Comparison of ENCODE assay signal across 18 cellular contexts in genomic region chr3:111335512-111335911, GRCh38.
DNase-seq lines count a peak whose midpoint lies in the region; ATAC-seq and TF ChIP-seq lines count a peak whose summit lies in the region.
"Had no signal": no experiment of that assay in that cellular context is flagged by ENCODE, and none has a peak within 500 bp of the region (broad histone marks: within the 10 kb centered on the region; RNA-seq: fewer than 3 reads in every experiment).

No MANE protein-coding gene starts in this region.

- peaks cover 17% of the 10 kb centered on the region for H3K4me1 Mint-ChIP-seq in activated CD8-positive, alpha-beta T cell treated with anti-CD3 and anti-CD28 coated beads for 36 hours (ENCODE audit: low read depth)
- H3K4me1 Mint-ChIP-seq in activated CD8-positive, alpha-beta T cell treated with anti-CD3 and anti-CD28 coated beads, Interleukin-2, amount 10 ng/mL, durations not matched to agents 7 days and 5 days (ENCODE audit: low read depth), result peaks cover 27% of the 10 kb centered on the region
- peaks cover 20% of the 10 kb centered on the region for H3K4me1 Mint-ChIP-seq in GM23338
- H3K4me1 Mint-ChIP-seq in stimulated activated naive B cell treated with anti-CD40 and anti-IgM and Interleukin-4, amounts not matched to agents 10 μg/mL and 1 μg/mL and 100 μg/mL, for 72 hours, result peaks cover 0 to 2% of the 10 kb centered on the region in 2 donors
- H3K4me1 Mint-ChIP-seq: immature natural killer cell had no signal

- H2AFZ ChIP-seq in GM23338 (0 out of 2 replicates have a peak overlapping the region, but pooled peaks have one; percentile 29), Karpas-422 (ENCODE audit: low read length) (no peak overlapping the region)

- H3K4me3 ChIP-seq in GM23338 (no peak overlapping the region), Karpas-422 (ENCODE audit: low read length) (no peak overlapping the region)

- H3K9me3 Mint-ChIP-seq in activated CD8-positive, alpha-beta T cell treated with anti-CD3 and anti-CD28 coated beads for 36 hours, result peaks cover 8% of the 10 kb centered on the region
- no peaks in the 10 kb centered on the region for H3K9me3 Mint-ChIP-seq in activated CD8-positive, alpha-beta T cell treated with anti-CD3 and anti-CD28 coated beads, Interleukin-2, amount 10 ng/mL, durations not matched to agents 7 days and 5 days (ENCODE audit: insufficient read depth)
- H3K9me3 Mint-ChIP-seq in GM23338, result peaks cover 8% of the 10 kb centered on the region
- H3K9me3 Mint-ChIP-seq in stimulated activated naive B cell treated with anti-CD40 and anti-IgM and Interleukin-4, amounts not matched to agents 10 μg/mL and 1 μg/mL and 100 μg/mL, for 72 hours, result peaks cover 3 to 6% of the 10 kb centered on the region in 2 donors

- H3K4me1 ChIP-seq in GM23338 (ENCODE audit: insufficient read depth), result peaks cover 17% of the 10 kb centered on the region
- no peaks in the 10 kb centered on the region for H3K4me1 ChIP-seq in Karpas-422 (ENCODE audit: low read length)

- no peaks in the 10 kb centered on the region for H3K27me3 Mint-ChIP-seq in activated CD8-positive, alpha-beta T cell treated with anti-CD3 and anti-CD28 coated beads for 36 hours
- no peaks in the 10 kb centered on the region for H3K27me3 Mint-ChIP-seq in activated CD8-positive, alpha-beta T cell treated with anti-CD3 and anti-CD28 coated beads, Interleukin-2, amount 10 ng/mL, durations not matched to agents 7 days and 5 days (ENCODE audit: low read depth)
- H3K27me3 Mint-ChIP-seq in GM23338 (ENCODE audit: insufficient read depth, low read depth, poor library complexity), result no peaks in the 10 kb centered on the region
- peaks cover 8 to 11% of the 10 kb centered on the region in 2 donors for H3K27me3 Mint-ChIP-seq in stimulated activated naive B cell treated with anti-CD40 and anti-IgM and Interleukin-4, amounts not matched to agents 10 μg/mL and 1 μg/mL and 100 μg/mL, for 72 hours

- H3K27me3 ChIP-seq in GM23338 (ENCODE audit: insufficient read depth) (no peaks in the 10 kb centered on the region), Karpas-422 (ENCODE audit: low read length) (no peaks in the 10 kb centered on the region)

- no peaks in the 10 kb centered on the region for H3K36me3 Mint-ChIP-seq in activated CD8-positive, alpha-beta T cell treated with anti-CD3 and anti-CD28 coated beads for 36 hours (ENCODE audit: low read depth)
- H3K36me3 Mint-ChIP-seq in activated CD8-positive, alpha-beta T cell treated with anti-CD3 and anti-CD28 coated beads, Interleukin-2, amount 10 ng/mL, durations not matched to agents 7 days and 5 days (ENCODE audit: low read depth), result peaks cover 7% of the 10 kb centered on the region
- H3K36me3 Mint-ChIP-seq in GM23338 (ENCODE audit: low read depth), result peaks cover 6% of the 10 kb centered on the region
- peaks cover 5 to 6% of the 10 kb centered on the region in 2 donors for H3K36me3 Mint-ChIP-seq in stimulated activated naive B cell treated with anti-CD40 and anti-IgM and Interleukin-4, amounts not matched to agents 10 μg/mL and 1 μg/mL and 100 μg/mL, for 72 hours
- H3K36me3 Mint-ChIP-seq: immature natural killer cell, memory B cell had no signal

- ATAC-seq in activated CD8-positive, alpha-beta T cell treated with anti-CD3 and anti-CD28 coated beads for 36 hours, result peak; percentile 82
- ATAC-seq in activated CD8-positive, alpha-beta T cell treated with anti-CD3 and anti-CD28 coated beads, Interleukin-2, amount 10 ng/mL, durations not matched to agents 7 days and 5 days, result no peak
- no peak for ATAC-seq in GM23338
- ATAC-seq in HG03378 (IDR thresholded peaks at IDR 0.05; ENCODE audit: unreplicated experiment), result peak; percentile 76
- peak; percentile 44 to 66 for ATAC-seq in stimulated activated naive B cell treated with anti-CD40 and anti-IgM and Interleukin-4, amounts not matched to agents 10 μg/mL and 1 μg/mL and 100 μg/mL, for 72 hours (replicated peaks)

- H4K20me1 ChIP-seq in GM23338 (replicated peaks; ENCODE audit: insufficient read depth), result no peaks in the 10 kb centered on the region
- no peaks in the 10 kb centered on the region for H4K20me1 ChIP-seq in Karpas-422 (ENCODE audit: insufficient read depth, low read depth, low read length)

- CTCF ChIA-PET in activated CD8-positive, alpha-beta T cell treated with anti-CD3 and anti-CD28 coated beads for 36 hours (lab: Charles Lee), result interaction anchor here (1.7 kb wide), 1 partner anchor 338 kb away, joined by 3 read pairs; no protein-coding TSS in a partner anchor
- CTCF ChIA-PET in activated CD8-positive, alpha-beta T cell treated with anti-CD3 and anti-CD28 coated beads, Interleukin-2, amount 10 ng/mL, durations not matched to agents 7 days and 5 days (lab: Charles Lee), result interaction anchor here (0.6 to 2.4 kb wide), 9 partner anchors 12 to 204 kb away, joined by 3 to 9 read pairs (median 6); no protein-coding TSS in a partner anchor

- intact Hi-C loops in activated CD8-positive, alpha-beta T cell treated with anti-CD3 and anti-CD28 coated beads for 36 hours (cut with micrococcal nuclease), result loop anchor here (5.0 to 10.0 kb wide), 3 partner anchors 199 to 323 kb away; no protein-coding TSS in a partner anchor
- intact Hi-C loops in cardiac septum (cut with DNase I), result no loop called here

- H3K9ac ChIP-seq in Karpas-422 (ENCODE audit: low read length), result no peak overlapping the region

- no peak overlapping the region for H3K27ac Mint-ChIP-seq in activated CD8-positive, alpha-beta T cell treated with anti-CD3 and anti-CD28 coated beads for 36 hours
- no peak overlapping the region for H3K27ac Mint-ChIP-seq in activated CD8-positive, alpha-beta T cell treated with anti-CD3 and anti-CD28 coated beads, Interleukin-2, amount 10 ng/mL, durations not matched to agents 7 days and 5 days
- no peak overlapping the region for H3K27ac Mint-ChIP-seq in GM23338
- H3K27ac Mint-ChIP-seq in stimulated activated naive B cell treated with anti-CD40 and anti-IgM and Interleukin-4, amounts not matched to agents 10 μg/mL and 1 μg/mL and 100 μg/mL, for 72 hours, result no peak overlapping the region
- H3K27ac Mint-ChIP-seq: immature natural killer cell, memory B cell had no signal

- no peaks in the 10 kb centered on the region for H3K79me2 ChIP-seq in GM23338 (replicated peaks; ENCODE audit: insufficient read depth)
- H3K79me2 ChIP-seq in Karpas-422 (ENCODE audit: low read length), result no peaks in the 10 kb centered on the region

- no peak for DNase-seq in activated CD8-positive, alpha-beta T cell treated with anti-CD3 and anti-CD28 coated beads for 36 hours
- no peak for DNase-seq in activated CD8-positive, alpha-beta T cell treated with anti-CD3 and anti-CD28 coated beads, Interleukin-2, amount 10 ng/mL, durations not matched to agents 7 days and 5 days
- DNase-seq in GM23338 (ENCODE audit: low spot score), result no peak
- no peak for DNase-seq in stimulated activated naive B cell treated with anti-CD40 and anti-IgM and Interleukin-4, amounts not matched to agents 10 μg/mL and 1 μg/mL and 100 μg/mL, for 72 hours
- no peak for DNase-seq in Karpas-422
- no peak for DNase-seq in cardiac septum (ENCODE audit: low spot score)
- no peak for DNase-seq in superior temporal gyrus (ENCODE audit: extremely low spot score)
- DNase-seq: activated CD4-positive, alpha-beta T cell treated with anti-CD3 and anti-CD28 coated beads, Interleukin-2, amount 50 U/mL, for 1 hour; aorta; COR-L47; immature natural killer cell; NCI-H2029 treated with DMSO at 0.1 percent for 48 hours; NK-92 treated with Interleukin-12 subunit alpha and Interleukin-12 subunit beta, amount 100 ng/mL, for 24 hours; nucleus accumbens; Right ventricle myocardium superior; stimulated activated naive CD4-positive, alpha-beta T cell treated with Interleukin-2 at 50 U/mL for 16 hours had no signal

- H3K4me2 ChIP-seq in GM23338 (no peak overlapping the region), Karpas-422 (ENCODE audit: low read depth, low read length, poor library complexity, severe bottlenecking) (no peak overlapping the region)

- no peak overlapping the region for H3K4me3 Mint-ChIP-seq in activated CD8-positive, alpha-beta T cell treated with anti-CD3 and anti-CD28 coated beads for 36 hours
- no peak overlapping the region for H3K4me3 Mint-ChIP-seq in activated CD8-positive, alpha-beta T cell treated with anti-CD3 and anti-CD28 coated beads, Interleukin-2, amount 10 ng/mL, durations not matched to agents 7 days and 5 days
- H3K4me3 Mint-ChIP-seq in GM23338, result no peak overlapping the region
- no peak overlapping the region for H3K4me3 Mint-ChIP-seq in stimulated activated naive B cell treated with anti-CD40 and anti-IgM and Interleukin-4, amounts not matched to agents 10 μg/mL and 1 μg/mL and 100 μg/mL, for 72 hours
- H3K4me3 Mint-ChIP-seq: immature natural killer cell, memory B cell had no signal

- no peaks in the 10 kb centered on the region for H3F3A ChIP-seq in GM23338 (replicated peaks; ENCODE audit: low read depth)

- H3K9me3 ChIP-seq in Karpas-422 (ENCODE audit: low read length), result no peaks in the 10 kb centered on the region

- TF ChIP-seq CTCF in activated CD8-positive, alpha-beta T cell treated with anti-CD3 and anti-CD28 coated beads for 36 hours (IDR thresholded peaks at IDR 0.05), result no peak
- no peak for TF ChIP-seq CTCF in GM23338 (conservative IDR thresholded peaks at IDR 0.05; ENCODE audit: low read depth in 2 of 2)

- H3K36me3 ChIP-seq in GM23338 (ENCODE audit: insufficient read depth), result no peaks in the 10 kb centered on the region
- H3K36me3 ChIP-seq in Karpas-422 (ENCODE audit: insufficient read depth, low read length), result no peaks in the 10 kb centered on the region

- POLR2A ChIA-PET in activated CD8-positive, alpha-beta T cell treated with anti-CD3 and anti-CD28 coated beads for 36 hours (lab: Charles Lee), result interaction anchor here (1.1 kb wide), 1 partner anchor 138 kb away, joined by 3 read pairs; no protein-coding TSS in a partner anchor
- POLR2A ChIA-PET in activated CD8-positive, alpha-beta T cell treated with anti-CD3 and anti-CD28 coated beads, Interleukin-2, amount 10 ng/mL, durations not matched to agents 7 days and 5 days (lab: Charles Lee), result interaction anchor here (1.0 to 1.5 kb wide), 2 partner anchors 12 to 24 kb away, joined by 3 to 6 read pairs; no protein-coding TSS in a partner anchor

- H3K27ac ChIP-seq in GM23338 (ENCODE audit: low read depth) (no peak overlapping the region), Karpas-422 (ENCODE audit: low read length) (no peak overlapping the region)

- no peaks in the 10 kb centered on the region for H3K9me2 ChIP-seq in GM23338 (ENCODE audit: insufficient read depth)
- H3K9me2 ChIP-seq in Karpas-422 (replicated peaks; ENCODE audit: insufficient read depth, low read length), result no peaks in the 10 kb centered on the region

TF ChIP-seq in GM23338, 12 proteins besides CTCF, POLR2A, EP300 and RAD21 (continues in another document):
- TF ChIP-seq JUNB (IDR thresholded peaks at IDR 0.05; ENCODE audit: unreplicated experiment), result no peak
- no peak for TF ChIP-seq ZNF114 (CRISPR knock-in tag; IDR thresholded peaks at IDR 0.05)

Comparison
In these comparisons a context has a peak if more than half of its experiments do, and no peak if none do; other contexts are left out.
1. ATAC-seq: peak in activated CD8-positive, alpha-beta T cell treated with anti-CD3 and anti-CD28 coated beads for 36 hours (single experiment), HG03378 (single experiment) and stimulated activated naive B cell treated with anti-CD40 and anti-IgM and Interleukin-4, amounts not matched to agents 10 μg/mL and 1 μg/mL and 100 μg/mL, for 72 hours (2 of 2); none in activated CD8-positive, alpha-beta T cell treated with anti-CD3 and anti-CD28 coated beads, Interleukin-2, amount 10 ng/mL, durations not matched to agents 7 days and 5 days (single experiment) and GM23338 (single experiment).